ENCODE assay signal across 23 cellular contexts in the genomic region with DNA sequence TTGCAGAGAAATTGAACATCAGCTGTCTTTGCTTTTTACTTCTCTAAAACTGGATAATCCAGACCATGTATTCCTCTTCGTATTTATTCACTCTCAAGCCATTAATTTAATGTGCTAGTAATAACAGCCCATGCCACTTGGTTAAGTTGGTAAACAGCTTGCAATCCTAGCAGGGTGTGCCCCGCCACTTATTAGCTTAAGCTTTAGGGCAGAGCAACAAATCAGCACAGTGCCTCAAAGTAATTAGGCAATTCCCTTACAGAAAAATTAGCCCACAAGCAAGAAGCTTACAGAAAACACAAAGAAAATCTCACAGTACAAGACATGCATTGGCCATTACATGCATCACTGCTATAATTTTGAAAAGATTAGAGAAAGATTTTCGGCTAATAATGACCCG. TPM values are rescaled to one million over a fixed set of nuclear protein-coding genes. Genes with fewer than 3 reads are reported as not detected.
"Had no signal": no experiment of that assay in that cellular context is flagged by ENCODE, and none has a peak within 500 bp of the region (broad histone marks: within the 10 kb centered on the region; RNA-seq: fewer than 3 reads in every experiment).

No MANE protein-coding gene starts in this region.

- H3K4me3 ChIP-seq: gastroesophageal sphincter, ovary, prostate gland, right lobe of liver, skin epidermis, tibial nerve had no signal

- DNase-seq: activated B cell treated with CpG ODN at 0.5 μM for 24 hours; activated CD4-positive, alpha-beta T cell treated with anti-CD3 and anti-CD28 coated beads for 36 hours; activated CD4-positive, alpha-beta T cell treated with anti-CD3 and anti-CD28 coated beads, Interleukin-2, amount 50 U/mL, for 48 hours; activated CD8-positive, alpha-beta memory T cell treated with anti-CD3 and anti-CD28 coated beads, Interleukin-2, amount 50 U/mL, for 48 hours; activated naive CD4-positive, alpha-beta T cell; activated naive CD8-positive, alpha-beta T cell treated with anti-CD3 and anti-CD28 coated beads, Interleukin-2, amount 10 ng/mL, durations not matched to agents 7 days and 5 days; activated T-cell treated with anti-CD3 and anti-CD28 coated beads, Interleukin-2, amount 50 U/mL, for 4 hours; amniotic stem cell; cerebellar nuclear complex; cortex of kidney; head of caudate nucleus; ovary; right lobe of liver; stimulated activated CD4-positive, alpha-beta T cell treated with anti-CD3 and anti-CD28 coated beads, Interleukin-1b, Interleukin-23, amount 100 ng/mL, for 48 hours; T-helper 9 cell had no signal

- H3K36me3 ChIP-seq: gastroesophageal sphincter, neutrophil, ovary, prostate gland, right lobe of liver, tibial nerve had no signal

- H3K9me3 ChIP-seq: gastroesophageal sphincter, neutrophil, ovary, prostate gland, right lobe of liver, tibial nerve had no signal

- H3K27ac ChIP-seq: epithelial cell of prostate, gastroesophageal sphincter, neutrophil, ovary, prostate gland, right lobe of liver, skin epidermis, tibial nerve had no signal

- H3K27me3 ChIP-seq: gastroesophageal sphincter, neutrophil, ovary, right lobe of liver, tibial nerve had no signal

- H3K4me1 ChIP-seq: gastroesophageal sphincter, prostate gland, right lobe of liver had no signal

RNA-seq across cellular contexts. Expression of a gene that starts 47.6 kb away (rescaled TPM):
- total RNA-seq: activated CD8-positive, alpha-beta memory T cell treated with anti-CD3 and anti-CD28 coated beads for 36 hours; activated naive CD8-positive, alpha-beta T cell treated with anti-CD3 and anti-CD28 coated beads, Interleukin-2, amount 10 ng/mL, durations not matched to agents 7 days and 5 days; activated T-cell treated with anti-CD3 and anti-CD28 coated beads, Interleukin-2, amount 50 U/mL, for 4 hours; activated T-helper 2 cell treated with anti-CD3 and anti-CD28 coated beads, Interferon-gamma antibody, Interleukin-2, Interleukin-4, amounts not matched to agents 10 μg/mL and 5 μg/mL and 100 μg/mL, durations not matched to agents 14 hours and 24 hours and 36 hours had no signal
